ENCODE assay signal across 8 cellular contexts in genomic region chr9:125521462-125522327, GRCh38.
A peak's percentile ranks its signal among the peaks of the same experiment; 100 is the strongest.
DNase-seq lines count a peak whose midpoint lies in the region; ATAC-seq, FAIRE-seq and TF ChIP-seq lines count a peak whose summit lies in the region.

No MANE protein-coding gene starts in this region.

- H3K4me2 ChIP-seq in Karpas-422 (ENCODE audit: low read depth, low read length, poor library complexity, severe bottlenecking), result no peak overlapping the region

- CTCF ChIA-PET in RWPE1 (lab: Yijun Ruan, JAX), result interaction anchor here (0.8 kb wide), 1 partner anchor 13 kb away, joined by 3 read pairs; no protein-coding TSS in a partner anchor

- H3K27me3 ChIP-seq in colonic mucosa (no peaks in the 10 kb centered on the region), rectal smooth muscle tissue (ENCODE audit: control insufficient read depth, insufficient read depth, low read length) (no peaks in the 10 kb centered on the region), Karpas-422 (ENCODE audit: low read length) (no peaks in the 10 kb centered on the region)

- H3K36me3 ChIP-seq in colonic mucosa (no peaks in the 10 kb centered on the region), rectal smooth muscle tissue (ENCODE audit: control insufficient read depth, insufficient read depth, low read length) (no peaks in the 10 kb centered on the region), Karpas-422 (ENCODE audit: insufficient read depth, low read length) (no peaks in the 10 kb centered on the region)

- H3K9ac ChIP-seq in colonic mucosa (ENCODE audit: low read depth in 2 of 2, low read length in 2 of 2) (no peak overlapping the region), rectal smooth muscle tissue (ENCODE audit: low read length) (no peak overlapping the region), Karpas-422 (ENCODE audit: low read length) (no peak overlapping the region)

- H4K20me1 ChIP-seq in Karpas-422 (ENCODE audit: insufficient read depth, low read depth, low read length), result no peaks in the 10 kb centered on the region

- H2AFZ ChIP-seq in Karpas-422 (ENCODE audit: low read length), result no peak overlapping the region

- no peak overlapping the region for H3K4me3 ChIP-seq in colonic mucosa
- H3K4me3 ChIP-seq in rectal smooth muscle tissue (ENCODE audit: low read length), result no peak overlapping the region
- H3K4me3 ChIP-seq in Karpas-422 (ENCODE audit: low read length), result no peak overlapping the region

- H3K9me2 ChIP-seq in Karpas-422 (replicated peaks; ENCODE audit: insufficient read depth, low read length), result no peaks in the 10 kb centered on the region

- POLR2A ChIA-PET in RWPE1 (lab: Yijun Ruan, JAX; ENCODE audit: low non-redundant PET), result interaction anchor here (0.6 kb wide), 1 partner anchor 19 kb away, joined by 3 read pairs; no protein-coding TSS in a partner anchor

- FAIRE-seq in frontal cortex (lab: Jason Lieb, UNC), result no peak

- H3K4me1 ChIP-seq in colonic mucosa (no peaks in the 10 kb centered on the region), rectal smooth muscle tissue (ENCODE audit: control insufficient read depth, insufficient read depth, low read length) (peaks cover 28% of the 10 kb centered on the region), Karpas-422 (ENCODE audit: low read length) (peaks cover 8% of the 10 kb centered on the region)

- H3K27ac ChIP-seq in RWPE1 (peak overlapping the region; percentile 73; the same call in 1 of the 2 replicates), colonic mucosa (peak overlapping the region; percentile 54), rectal smooth muscle tissue (ENCODE audit: low read depth, low read length) (peak overlapping the region; percentile 53), Karpas-422 (ENCODE audit: low read length) (no peak overlapping the region)

- H3K79me2 ChIP-seq in Karpas-422 (ENCODE audit: low read length), result no peaks in the 10 kb centered on the region

- no peak for ATAC-seq in HG03175 (IDR thresholded peaks at IDR 0.05; ENCODE audit: unreplicated experiment)

- H3K9me3 ChIP-seq in colonic mucosa (no peaks in the 10 kb centered on the region), Karpas-422 (ENCODE audit: low read length) (no peaks in the 10 kb centered on the region)

- intact Hi-C loops in colonic mucosa (cut with DNase I), result no loop called here

- TF ChIP-seq CTCF in GM20000 (IDR thresholded peaks at IDR 0.05; ENCODE audit: extremely low read depth, missing control alignments) (no peak), RWPE1 (conservative IDR thresholded peaks at IDR 0.05; ENCODE audit: low read depth) (no peak), colonic mucosa (IDR thresholded peaks at IDR 0.05) (no peak)

- DNase-seq in GM20000 (ENCODE audit: low spot score) (peak; percentile 21), RWPE1 (ENCODE audit: low spot score) (peak; percentile 95), colonic mucosa (no peak), frontal cortex (ENCODE audit: low spot score in 2 of 2) (no peak), 8988T (no peak), Karpas-422 (no peak)

Comparison
In these comparisons a context has a peak if more than half of its experiments do, and no peak if none do; other contexts are left out.
1. DNase-seq: peak in GM20000 (single experiment) and RWPE1 (single experiment); none in colonic mucosa (single experiment), frontal cortex (0 of 2), 8988T (single experiment) and Karpas-422 (single experiment).